Comparison of ENCODE assay signal across 8 cellular contexts in genomic region chr4:1683371-1683902, GRCh38. TPM values are rescaled to one million over a fixed set of nuclear protein-coding genes. Genes with fewer than 3 reads are reported as not detected.
DNase-seq lines count a peak whose midpoint lies in the region; ATAC-seq, FAIRE-seq and TF ChIP-seq lines count a peak whose summit lies in the region.

No MANE protein-coding gene starts in this region.

- ATAC-seq in GM18520 (IDR thresholded peaks at IDR 0.05; ENCODE audit: unreplicated experiment) (no peak), left lobe of liver (no peak)

- H3K4me1 ChIP-seq in adipocyte (ENCODE audit: control insufficient read depth, insufficient read depth, low read length), result peaks cover 6% of the 10 kb centered on the region
- peaks cover 14% of the 10 kb centered on the region for H3K4me1 ChIP-seq in left ventricle myocardium inferior

- no peak for TF ChIP-seq CTCF in left ventricle myocardium inferior (IDR thresholded peaks at IDR 0.05; ENCODE audit: borderline replicate concordance)

- peak; percentile 87 for FAIRE-seq in GM18507 (lab: Jason Lieb, UNC)

- peak overlapping the region; percentile 55 for H3K4me3 ChIP-seq in MG63
- H3K4me3 ChIP-seq in adipocyte (ENCODE audit: low read length), result peak overlapping the region; percentile 83
- H3K4me3 ChIP-seq in left ventricle myocardium inferior, result peak overlapping the region; percentile 77

- H3K9me3 ChIP-seq in MG63, result no peaks in the 10 kb centered on the region
- H3K9me3 ChIP-seq in adipocyte (ENCODE audit: control insufficient read depth, low read length), result no peaks in the 10 kb centered on the region
- no peaks in the 10 kb centered on the region for H3K9me3 ChIP-seq in left ventricle myocardium inferior (replicated peaks)

- H3K27me3 ChIP-seq in MG63 (no peaks in the 10 kb centered on the region), adipocyte (replicated peaks; ENCODE audit: control insufficient read depth, insufficient read depth, low read length) (no peaks in the 10 kb centered on the region), left ventricle myocardium inferior (ENCODE audit: low read depth) (no peaks in the 10 kb centered on the region)

- intact Hi-C loops in left ventricle myocardium inferior (cut with micrococcal nuclease), result no loop called here

- H3K27ac ChIP-seq in left ventricle myocardium inferior (replicated peaks), result peak overlapping the region; percentile 67

- DNase-seq in ACHN (peak; percentile 75), GM18507 (ENCODE audit: extremely low spot score, insufficient read length, low read depth) (no peak), MG63 (peak; percentile 67), adipocyte (ENCODE audit: low read depth) (peak; percentile 78), left ventricle myocardium inferior (no peak), pulmonary artery endothelial cell (ENCODE audit: low read depth, low spot score) (peak; percentile 5), left lobe of liver (ENCODE audit: low spot score) (no peak)

- peak overlapping the region; percentile 87 for H3K9ac ChIP-seq in adipocyte (ENCODE audit: low read length)

- in situ Hi-C loops in ACHN (cut with HindIII; ENCODE audit: low pct_ligation_motif_present, low pct_unique_long_range_greater_than_20kb, low sequenced_read_pairs), result no loop called here

- H3K36me3 ChIP-seq in MG63 (no peaks in the 10 kb centered on the region), adipocyte (ENCODE audit: control insufficient read depth, insufficient read depth, low read length, severe bottlenecking) (no peaks in the 10 kb centered on the region), left ventricle myocardium inferior (no peaks in the 10 kb centered on the region)

RNA-seq across cellular contexts. Expression of gene FAM53A, which starts 0.7 kb away (rescaled TPM):
- total RNA-seq in MG63 (2014; rRNA removed; shearing (Covaris generic); ENCODE audit: low replicate concordance), result 2.6 and 4.0 TPM in 2 replicates
- total RNA-seq in left ventricle myocardium inferior (0.71 TPM), pulmonary artery endothelial cell (2.0 and 2.6 TPM in 2 replicates), left lobe of liver (2.2 TPM)

RNA-seq across cellular contexts. Expression of gene SLBP, which starts 28.7 kb away (rescaled TPM):
- total RNA-seq in MG63 (2014; rRNA removed; shearing (Covaris generic); ENCODE audit: low replicate concordance), result 72.1 and 99.1 TPM in 2 replicates
- total RNA-seq in left ventricle myocardium inferior, result 11.7 TPM
- 83.0 and 86.7 TPM in 2 replicates for total RNA-seq in pulmonary artery endothelial cell
- total RNA-seq in left lobe of liver, result 12.3 TPM

RNA-seq across cellular contexts. Expression of gene TMEM129, which starts 37.7 kb away (rescaled TPM):
- total RNA-seq in MG63 (2014; rRNA removed; shearing (Covaris generic); ENCODE audit: low replicate concordance), result 11.2 and 15.7 TPM in 2 replicates
- 29.6 TPM for total RNA-seq in left ventricle myocardium inferior
- 20.1 and 32.4 TPM in 2 replicates for total RNA-seq in pulmonary artery endothelial cell
- total RNA-seq in left lobe of liver, result 30.3 TPM

RNA-seq across cellular contexts. Expression of gene TACC3, which starts 37.9 kb away (rescaled TPM):
- total RNA-seq in MG63 (2014; rRNA removed; shearing (Covaris generic); ENCODE audit: low replicate concordance), result 67.1 and 72.9 TPM in 2 replicates
- total RNA-seq in left ventricle myocardium inferior (5.8 TPM), pulmonary artery endothelial cell (18.1 and 34.7 TPM in 2 replicates), left lobe of liver (4.5 TPM)

Comparison
In these comparisons a context has a peak if more than half of its experiments do, and no peak if none do; other contexts are left out.
1. DNase-seq: peak in ACHN (single experiment), MG63 (single experiment), adipocyte (single experiment) and pulmonary artery endothelial cell (single experiment); none in GM18507 (single experiment), left ventricle myocardium inferior (single experiment) and left lobe of liver (single experiment).
2. Peak in every context shown above with its lines, with median percentiles within 50 percentile points of each other: H3K4me3 ChIP-seq.